20 cellular contexts compared by ENCODE assay signal in the genomic region with DNA sequence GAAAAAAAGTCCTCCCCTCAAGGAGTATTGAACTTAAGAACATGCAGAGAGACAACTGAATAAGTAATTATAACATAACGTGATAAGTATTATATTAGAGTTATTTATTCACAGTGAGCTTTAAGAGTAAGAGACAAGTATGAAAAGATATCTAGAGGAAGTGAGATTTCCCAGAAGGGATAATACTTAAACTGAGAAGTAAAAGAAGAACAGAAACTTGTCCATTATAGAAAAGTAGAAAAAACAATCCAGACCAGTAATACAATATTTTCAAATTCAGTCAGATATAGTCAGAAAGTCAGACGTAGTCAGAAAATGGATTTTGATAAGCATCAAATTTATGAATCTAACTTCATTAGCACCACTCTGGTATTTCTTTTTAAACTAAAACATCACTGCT.
A peak's percentile ranks its signal among the peaks of the same experiment; 100 is the strongest.
DNase-seq lines count a peak whose midpoint lies in the region; ATAC-seq and TF ChIP-seq lines count a peak whose summit lies in the region.
"Had no signal": no experiment of that assay in that cellular context is flagged by ENCODE, and none has a peak within 500 bp of the region (broad histone marks: within the 10 kb centered on the region; RNA-seq: fewer than 3 reads in every experiment).

No MANE protein-coding gene starts in this region.

- H3K27ac Mint-ChIP-seq in neural progenitor cell = no peak overlapping the region
- H3K27ac Mint-ChIP-seq in activated naive CD8-positive, alpha-beta T cell treated with anti-CD3 and anti-CD28 coated beads, Interleukin-2, amount 50 U/mL, for 24 hours = no peak overlapping the region
- H3K27ac Mint-ChIP-seq: activated T-cell treated with anti-CD3 and anti-CD28 coated beads, Interleukin-2, amount 50 U/mL, for 72 hours had no signal

- no peaks in the 10 kb centered on the region for H3K4me1 Mint-ChIP-seq in neural progenitor cell
- no peaks in the 10 kb centered on the region for H3K4me1 Mint-ChIP-seq in activated naive CD8-positive, alpha-beta T cell treated with anti-CD3 and anti-CD28 coated beads, Interleukin-2, amount 50 U/mL, for 24 hours

- no peak overlapping the region for H3K27ac ChIP-seq in neural progenitor cell
- H3K27ac ChIP-seq: colonic mucosa had no signal

- H3K36me3 ChIP-seq in neural progenitor cell = no peaks in the 10 kb centered on the region
- H3K36me3 ChIP-seq: colonic mucosa, HAP-1 had no signal

- H4K20me1 ChIP-seq in neural progenitor cell (ENCODE audit: low read depth) = no peaks in the 10 kb centered on the region

- no peaks in the 10 kb centered on the region for H3K27me3 ChIP-seq in neural progenitor cell
- H3K27me3 ChIP-seq: colonic mucosa had no signal

- ATAC-seq in GM18498 (IDR thresholded peaks at IDR 0.05; ENCODE audit: unreplicated experiment) (peak; percentile 69), GM19467 (IDR thresholded peaks at IDR 0.05; ENCODE audit: unreplicated experiment) (peak; percentile 51), HG02870 (IDR thresholded peaks at IDR 0.05; ENCODE audit: unreplicated experiment) (peak; percentile 91), HG03469 (IDR thresholded peaks at IDR 0.05; ENCODE audit: unreplicated experiment) (peak; percentile 85), SK-N-SH treated with all-trans-retinoic acid at 6 μM for 48 hours (no peak)
- ATAC-seq in activated naive CD8-positive, alpha-beta T cell treated with anti-CD3 and anti-CD28 coated beads, Interleukin-2, amount 50 U/mL, for 24 hours = no peak
- ATAC-seq: activated T-cell treated with anti-CD3 and anti-CD28 coated beads, Interleukin-2, amount 50 U/mL, for 72 hours; mucosa of descending colon had no signal

- no peak overlapping the region for H3K9ac ChIP-seq in neural progenitor cell

- DNase-seq in neural progenitor cell (ENCODE audit: low spot score) (no peak), foreskin fibroblast (no peak)
- no peak for DNase-seq in activated naive CD8-positive, alpha-beta T cell treated with anti-CD3 and anti-CD28 coated beads, Interleukin-2, amount 50 U/mL, for 24 hours
- DNase-seq: activated CD4-positive, alpha-beta T cell treated with anti-CD3 and anti-CD28 coated beads, Interleukin-2, amount 50 U/mL, for 1 hour; activated T-cell treated with anti-CD3 and anti-CD28 coated beads, Interleukin-2, amount 50 U/mL, for 72 hours; amygdala; colonic mucosa; GDM1; mucosa of descending colon; NCI-H82; posterior cingulate gyrus; SHP77; stimulated activated CD4-positive, alpha-beta T cell treated with anti-CD3 and anti-CD28 coated beads, Interleukin-12 subunit alpha, Interleukin-12 subunit beta, amount 100 ng/mL, for 4 hours; T-helper 9 cell had no signal

- H3F3A ChIP-seq in neural progenitor cell (ENCODE audit: low read depth) = no peaks in the 10 kb centered on the region

- no peaks in the 10 kb centered on the region for H3K36me3 Mint-ChIP-seq in neural progenitor cell
- no peaks in the 10 kb centered on the region for H3K36me3 Mint-ChIP-seq in activated naive CD8-positive, alpha-beta T cell treated with anti-CD3 and anti-CD28 coated beads, Interleukin-2, amount 50 U/mL, for 24 hours (ENCODE audit: low read depth)

- H3K4me2 ChIP-seq in neural progenitor cell = no peak overlapping the region

- H3K79me2 ChIP-seq in neural progenitor cell (ENCODE audit: low read depth) = no peaks in the 10 kb centered on the region

- H3K4me3 Mint-ChIP-seq in neural progenitor cell = no peak overlapping the region
- no peak overlapping the region for H3K4me3 Mint-ChIP-seq in activated naive CD8-positive, alpha-beta T cell treated with anti-CD3 and anti-CD28 coated beads, Interleukin-2, amount 50 U/mL, for 24 hours
- H3K4me3 Mint-ChIP-seq: activated T-cell treated with anti-CD3 and anti-CD28 coated beads, Interleukin-2, amount 50 U/mL, for 72 hours had no signal

- H3K9me3 Mint-ChIP-seq in neural progenitor cell = no peaks in the 10 kb centered on the region
- peaks cover 16% of the 10 kb centered on the region for H3K9me3 Mint-ChIP-seq in activated naive CD8-positive, alpha-beta T cell treated with anti-CD3 and anti-CD28 coated beads, Interleukin-2, amount 50 U/mL, for 24 hours

- no peaks in the 10 kb centered on the region for H3K9me3 ChIP-seq in neural progenitor cell (ENCODE audit: low read depth)
- H3K9me3 ChIP-seq: colonic mucosa, HAP-1, mucosa of descending colon had no signal

- H2AFZ ChIP-seq in neural progenitor cell (replicated peaks) = no peak overlapping the region

- TF ChIP-seq CTCF in neural progenitor cell (IDR thresholded peaks at IDR 0.05) (no peak), foreskin fibroblast (IDR thresholded peaks at IDR 0.05; ENCODE audit: low read depth, low read length) (no peak)

- no peaks in the 10 kb centered on the region for H3K27me3 Mint-ChIP-seq in neural progenitor cell (ENCODE audit: insufficient read depth, low read depth)
- H3K27me3 Mint-ChIP-seq in activated naive CD8-positive, alpha-beta T cell treated with anti-CD3 and anti-CD28 coated beads, Interleukin-2, amount 50 U/mL, for 24 hours = no peaks in the 10 kb centered on the region

- H3K4me1 ChIP-seq in neural progenitor cell = no peaks in the 10 kb centered on the region
- H3K4me1 ChIP-seq: colonic mucosa, HAP-1 had no signal

- no peak overlapping the region for H3K4me3 ChIP-seq in neural progenitor cell
- H3K4me3 ChIP-seq in foreskin fibroblast (ENCODE audit: low read depth in 1 of 2, low read length in 2 of 2) = no peak overlapping the region
- H3K4me3 ChIP-seq: colonic mucosa, HAP-1, mucosa of descending colon had no signal

TF ChIP-seq in SK-N-SH treated with all-trans-retinoic acid at 6 μM for 48 hours, 23 proteins besides CTCF, POLR2A, EP300 and RAD21 (continues in another document):
- TF ChIP-seq TOX (CRISPR knock-in tag; IDR thresholded peaks at IDR 0.05; ENCODE audit: borderline replicate concordance) = no peak
- no peak for TF ChIP-seq ESRRG (CRISPR knock-in tag; IDR thresholded peaks at IDR 0.05)
- TF ChIP-seq BACH2 (CRISPR knock-in tag; IDR thresholded peaks at IDR 0.05; ENCODE audit: borderline replicate concordance) = no peak
- TF ChIP-seq SNAI2 (CRISPR knock-in tag; IDR thresholded peaks at IDR 0.05) = no peak
- no peak for TF ChIP-seq ISL1 (CRISPR knock-in tag; IDR thresholded peaks at IDR 0.05)
- no peak for TF ChIP-seq TCF4 (CRISPR knock-in tag; IDR thresholded peaks at IDR 0.05; ENCODE audit: borderline replicate concordance)
- TF ChIP-seq, protein P1, sequence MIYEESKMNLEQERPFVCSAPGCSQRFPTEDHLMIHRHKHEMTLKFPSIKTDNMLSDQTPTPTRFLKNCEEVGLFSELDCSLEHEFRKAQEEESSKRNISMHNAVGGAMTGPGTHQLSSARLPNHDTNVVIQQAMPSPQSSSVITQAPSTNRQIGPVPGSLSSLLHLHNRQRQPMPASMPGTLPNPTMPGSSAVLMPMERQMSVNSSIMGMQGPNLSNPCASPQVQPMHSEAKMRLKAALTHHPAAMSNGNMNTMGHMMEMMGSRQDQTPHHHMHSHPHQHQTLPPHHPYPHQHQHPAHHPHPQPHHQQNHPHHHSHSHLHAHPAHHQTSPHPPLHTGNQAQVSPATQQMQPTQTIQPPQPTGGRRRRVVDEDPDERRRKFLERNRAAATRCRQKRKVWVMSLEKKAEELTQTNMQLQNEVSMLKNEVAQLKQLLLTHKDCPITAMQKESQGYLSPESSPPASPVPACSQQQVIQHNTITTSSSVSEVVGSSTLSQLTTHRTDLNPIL (CRISPR knock-in tag; IDR thresholded peaks at IDR 0.05; ENCODE audit: low read depth) = no peak
- TF ChIP-seq ZNF70 (CRISPR knock-in tag; IDR thresholded peaks at IDR 0.05) = no peak
- TF ChIP-seq, protein P2, sequence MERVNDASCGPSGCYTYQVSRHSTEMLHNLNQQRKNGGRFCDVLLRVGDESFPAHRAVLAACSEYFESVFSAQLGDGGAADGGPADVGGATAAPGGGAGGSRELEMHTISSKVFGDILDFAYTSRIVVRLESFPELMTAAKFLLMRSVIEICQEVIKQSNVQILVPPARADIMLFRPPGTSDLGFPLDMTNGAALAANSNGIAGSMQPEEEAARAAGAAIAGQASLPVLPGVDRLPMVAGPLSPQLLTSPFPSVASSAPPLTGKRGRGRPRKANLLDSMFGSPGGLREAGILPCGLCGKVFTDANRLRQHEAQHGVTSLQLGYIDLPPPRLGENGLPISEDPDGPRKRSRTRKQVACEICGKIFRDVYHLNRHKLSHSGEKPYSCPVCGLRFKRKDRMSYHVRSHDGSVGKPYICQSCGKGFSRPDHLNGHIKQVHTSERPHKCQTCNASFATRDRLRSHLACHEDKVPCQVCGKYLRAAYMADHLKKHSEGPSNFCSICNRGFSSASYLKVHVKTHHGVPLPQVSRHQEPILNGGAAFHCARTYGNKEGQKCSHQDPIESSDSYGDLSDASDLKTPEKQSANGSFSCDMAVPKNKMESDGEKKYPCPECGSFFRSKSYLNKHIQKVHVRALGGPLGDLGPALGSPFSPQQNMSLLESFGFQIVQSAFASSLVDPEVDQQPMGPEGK (CRISPR knock-in tag; IDR thresholded peaks at IDR 0.05; ENCODE audit: borderline replicate concordance) = no peak
- no peak for TF ChIP-seq ARNTL (CRISPR knock-in tag; IDR thresholded peaks at IDR 0.05; ENCODE audit: borderline replicate concordance, low read depth)
- TF ChIP-seq ZNF565 (CRISPR knock-in tag; conservative IDR thresholded peaks at IDR 0.05; ENCODE audit: low read depth) = no peak
- TF ChIP-seq, protein P3, sequence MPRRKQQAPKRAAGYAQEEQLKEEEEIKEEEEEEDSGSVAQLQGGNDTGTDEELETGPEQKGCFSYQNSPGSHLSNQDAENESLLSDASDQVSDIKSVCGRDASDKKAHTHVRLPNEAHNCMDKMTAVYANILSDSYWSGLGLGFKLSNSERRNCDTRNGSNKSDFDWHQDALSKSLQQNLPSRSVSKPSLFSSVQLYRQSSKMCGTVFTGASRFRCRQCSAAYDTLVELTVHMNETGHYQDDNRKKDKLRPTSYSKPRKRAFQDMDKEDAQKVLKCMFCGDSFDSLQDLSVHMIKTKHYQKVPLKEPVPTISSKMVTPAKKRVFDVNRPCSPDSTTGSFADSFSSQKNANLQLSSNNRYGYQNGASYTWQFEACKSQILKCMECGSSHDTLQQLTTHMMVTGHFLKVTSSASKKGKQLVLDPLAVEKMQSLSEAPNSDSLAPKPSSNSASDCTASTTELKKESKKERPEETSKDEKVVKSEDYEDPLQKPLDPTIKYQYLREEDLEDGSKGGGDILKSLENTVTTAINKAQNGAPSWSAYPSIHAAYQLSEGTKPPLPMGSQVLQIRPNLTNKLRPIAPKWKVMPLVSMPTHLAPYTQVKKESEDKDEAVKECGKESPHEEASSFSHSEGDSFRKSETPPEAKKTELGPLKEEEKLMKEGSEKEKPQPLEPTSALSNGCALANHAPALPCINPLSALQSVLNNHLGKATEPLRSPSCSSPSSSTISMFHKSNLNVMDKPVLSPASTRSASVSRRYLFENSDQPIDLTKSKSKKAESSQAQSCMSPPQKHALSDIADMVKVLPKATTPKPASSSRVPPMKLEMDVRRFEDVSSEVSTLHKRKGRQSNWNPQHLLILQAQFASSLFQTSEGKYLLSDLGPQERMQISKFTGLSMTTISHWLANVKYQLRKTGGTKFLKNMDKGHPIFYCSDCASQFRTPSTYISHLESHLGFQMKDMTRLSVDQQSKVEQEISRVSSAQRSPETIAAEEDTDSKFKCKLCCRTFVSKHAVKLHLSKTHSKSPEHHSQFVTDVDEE (CRISPR knock-in tag; IDR thresholded peaks at IDR 0.05) = no peak
- TF ChIP-seq ZC3H10 (CRISPR knock-in tag; IDR thresholded peaks at IDR 0.05) = no peak
- TF ChIP-seq ZFP30 (CRISPR knock-in tag; IDR thresholded peaks at IDR 0.05) = no peak

Comparison
In these comparisons a context has a peak if more than half of its experiments do, and no peak if none do; other contexts are left out.
1. ATAC-seq: peak in GM18498 (single experiment), GM19467 (single experiment), HG02870 (single experiment) and HG03469 (single experiment); none in activated naive CD8-positive, alpha-beta T cell treated with anti-CD3 and anti-CD28 coated beads, Interleukin-2, amount 50 U/mL, for 24 hours (single experiment) and SK-N-SH treated with all-trans-retinoic acid at 6 μM for 48 hours (single experiment).